ENCODE assay signal across 9 cellular contexts in the genomic region with DNA sequence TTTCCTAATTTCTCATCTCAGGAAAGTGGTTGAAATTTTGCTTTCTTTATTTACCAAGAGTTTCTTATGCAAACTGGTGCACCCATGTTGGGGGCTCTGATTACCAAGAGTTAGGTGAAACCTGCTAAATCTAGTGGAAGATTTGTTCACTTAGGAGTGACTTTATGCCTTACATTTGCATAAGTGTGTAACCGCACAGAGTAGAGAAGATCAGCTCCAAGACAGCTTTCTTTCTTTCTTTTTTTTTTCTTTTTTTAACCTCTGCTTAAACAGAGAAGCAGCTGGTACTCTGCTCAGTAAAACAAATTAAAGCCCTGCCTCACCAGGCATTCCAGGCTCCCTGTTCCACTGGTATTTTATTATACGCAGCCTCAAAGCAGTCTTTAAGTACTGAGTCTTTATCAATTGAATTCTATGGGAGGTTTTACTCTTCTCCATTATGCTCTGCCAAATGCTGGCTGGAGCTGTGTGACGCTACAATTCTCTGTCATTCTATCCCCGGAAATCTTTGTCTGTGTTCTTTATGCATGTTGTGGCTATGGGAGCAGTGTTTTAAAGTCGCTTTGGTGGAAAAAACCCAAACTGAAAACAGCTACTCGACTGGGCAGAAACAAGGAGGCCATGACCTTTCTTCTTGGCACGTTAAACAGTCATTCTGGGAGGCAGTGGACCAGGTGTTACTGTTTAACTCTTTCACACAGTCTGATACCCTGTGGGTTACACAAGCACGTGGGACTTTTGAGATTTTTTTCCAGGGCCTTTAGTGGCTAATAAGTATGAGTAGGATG. TPM values are rescaled to one million over a fixed set of nuclear protein-coding genes. Genes with fewer than 3 reads are reported as not detected.
DNase-seq lines count a peak whose midpoint lies in the region; ATAC-seq and TF ChIP-seq lines count a peak whose summit lies in the region.
"Had no signal": no experiment of that assay in that cellular context is flagged by ENCODE, and none has a peak within 500 bp of the region (broad histone marks: within the 10 kb centered on the region; RNA-seq: fewer than 3 reads in every experiment).

No MANE protein-coding gene starts in this region.

- peak; percentile 95 for ATAC-seq in activated CD8-positive, alpha-beta T cell treated with anti-CD3 and anti-CD28 coated beads for 36 hours
- no peak for ATAC-seq in activated CD8-positive, alpha-beta T cell treated with anti-CD3 and anti-CD28 coated beads, Interleukin-2, amount 10 ng/mL, durations not matched to agents 7 days and 5 days
- peak; percentile 98 for ATAC-seq in HG03064 (IDR thresholded peaks at IDR 0.05; ENCODE audit: low read depth, unreplicated experiment)
- peak; percentile 88 for ATAC-seq in stimulated activated naive CD8-positive, alpha-beta T cell treated with anti-CD3 and anti-CD28 coated beads, Interleukin-15, Interleukin-2, amounts not matched to agents 100 U/mL and 50 U/mL, for 24 hours

- H3K36me3 Mint-ChIP-seq in activated CD8-positive, alpha-beta T cell treated with anti-CD3 and anti-CD28 coated beads for 36 hours (ENCODE audit: low read depth), result no peaks in the 10 kb centered on the region
- H3K36me3 Mint-ChIP-seq in activated CD8-positive, alpha-beta T cell treated with anti-CD3 and anti-CD28 coated beads, Interleukin-2, amount 10 ng/mL, durations not matched to agents 7 days and 5 days (ENCODE audit: low read depth), result no peaks in the 10 kb centered on the region

- no peaks in the 10 kb centered on the region for H3K9me3 Mint-ChIP-seq in activated CD8-positive, alpha-beta T cell treated with anti-CD3 and anti-CD28 coated beads for 36 hours
- H3K9me3 Mint-ChIP-seq in activated CD8-positive, alpha-beta T cell treated with anti-CD3 and anti-CD28 coated beads, Interleukin-2, amount 10 ng/mL, durations not matched to agents 7 days and 5 days (ENCODE audit: insufficient read depth), result no peaks in the 10 kb centered on the region

- no peaks in the 10 kb centered on the region for H3K36me3 ChIP-seq in BE2C
- H3K36me3 ChIP-seq: BLaER1 had no signal

- CTCF ChIA-PET in activated CD8-positive, alpha-beta T cell treated with anti-CD3 and anti-CD28 coated beads for 36 hours (lab: Charles Lee), result interaction anchor here (1.4 kb wide), 1 partner anchor 325 kb away, joined by 3 read pairs; no protein-coding TSS in a partner anchor
- CTCF ChIA-PET in activated CD8-positive, alpha-beta T cell treated with anti-CD3 and anti-CD28 coated beads, Interleukin-2, amount 10 ng/mL, durations not matched to agents 7 days and 5 days (lab: Charles Lee), result no interaction called here

- TF ChIP-seq CTCF in activated CD8-positive, alpha-beta T cell treated with anti-CD3 and anti-CD28 coated beads for 36 hours (IDR thresholded peaks at IDR 0.05), result no peak
- TF ChIP-seq CTCF in cardiac fibroblast (IDR thresholded peaks at IDR 0.05; ENCODE audit: low read depth, low read length), result no peak
- no peak for TF ChIP-seq CTCF in BE2C (IDR thresholded peaks at IDR 0.05; ENCODE audit: low read depth, low read length)

- H3K27me3 Mint-ChIP-seq in activated CD8-positive, alpha-beta T cell treated with anti-CD3 and anti-CD28 coated beads for 36 hours, result no peaks in the 10 kb centered on the region
- no peaks in the 10 kb centered on the region for H3K27me3 Mint-ChIP-seq in activated CD8-positive, alpha-beta T cell treated with anti-CD3 and anti-CD28 coated beads, Interleukin-2, amount 10 ng/mL, durations not matched to agents 7 days and 5 days (ENCODE audit: low read depth)

- peak overlapping the region; percentile 34 for H3K27ac Mint-ChIP-seq in activated CD8-positive, alpha-beta T cell treated with anti-CD3 and anti-CD28 coated beads for 36 hours
- H3K27ac Mint-ChIP-seq in activated CD8-positive, alpha-beta T cell treated with anti-CD3 and anti-CD28 coated beads, Interleukin-2, amount 10 ng/mL, durations not matched to agents 7 days and 5 days, result no peak overlapping the region

- peak; percentile 65 for DNase-seq in activated CD8-positive, alpha-beta T cell treated with anti-CD3 and anti-CD28 coated beads for 36 hours
- DNase-seq in activated CD8-positive, alpha-beta T cell treated with anti-CD3 and anti-CD28 coated beads, Interleukin-2, amount 10 ng/mL, durations not matched to agents 7 days and 5 days, result no peak
- DNase-seq in cardiac fibroblast (ENCODE audit: low read depth in 2 of 2), result peak; percentile 3 to 31
- DNase-seq in stimulated activated naive CD8-positive, alpha-beta T cell treated with anti-CD3 and anti-CD28 coated beads, Interleukin-15, Interleukin-2, amounts not matched to agents 100 U/mL and 50 U/mL, for 24 hours, result peak; percentile 8
- DNase-seq in BE2C, result no peak
- no peak for DNase-seq in CD1c-positive myeloid dendritic cell (ENCODE audit: extremely low spot score)
- DNase-seq in activated gamma-delta T cell treated with Interleukin-2 at 50 U/mL for 16 hours, result no peak

- H3K4me1 Mint-ChIP-seq in activated CD8-positive, alpha-beta T cell treated with anti-CD3 and anti-CD28 coated beads for 36 hours (ENCODE audit: low read depth), result peaks cover 7% of the 10 kb centered on the region
- H3K4me1 Mint-ChIP-seq in activated CD8-positive, alpha-beta T cell treated with anti-CD3 and anti-CD28 coated beads, Interleukin-2, amount 10 ng/mL, durations not matched to agents 7 days and 5 days (ENCODE audit: low read depth), result no peaks in the 10 kb centered on the region

- H3K4me3 ChIP-seq in cardiac fibroblast (replicated peaks in 1 of 2; ENCODE audit: low read depth in 2 of 2, low read length in 2 of 2), result no peak overlapping the region
- H3K4me3 ChIP-seq in BE2C (ENCODE audit: low read depth, low read length), result no peak overlapping the region
- H3K4me3 ChIP-seq: BLaER1 had no signal

- POLR2A ChIA-PET in activated CD8-positive, alpha-beta T cell treated with anti-CD3 and anti-CD28 coated beads for 36 hours (lab: Charles Lee), result no interaction called here
- POLR2A ChIA-PET in activated CD8-positive, alpha-beta T cell treated with anti-CD3 and anti-CD28 coated beads, Interleukin-2, amount 10 ng/mL, durations not matched to agents 7 days and 5 days (lab: Charles Lee), result no interaction called here

- H3K4me1 ChIP-seq in BE2C, result no peaks in the 10 kb centered on the region
- H3K4me1 ChIP-seq: BLaER1 had no signal

- H3K4me3 Mint-ChIP-seq in activated CD8-positive, alpha-beta T cell treated with anti-CD3 and anti-CD28 coated beads for 36 hours, result no peak overlapping the region
- no peak overlapping the region for H3K4me3 Mint-ChIP-seq in activated CD8-positive, alpha-beta T cell treated with anti-CD3 and anti-CD28 coated beads, Interleukin-2, amount 10 ng/mL, durations not matched to agents 7 days and 5 days

- H3K27me3 ChIP-seq in BE2C, result no peaks in the 10 kb centered on the region
- H3K27me3 ChIP-seq: BLaER1 had no signal

- intact Hi-C loops in activated CD8-positive, alpha-beta T cell treated with anti-CD3 and anti-CD28 coated beads for 36 hours (cut with micrococcal nuclease), result no loop called here

- H3K9me3 ChIP-seq in BE2C, result no peaks in the 10 kb centered on the region

RNA-seq across cellular contexts. Expression of a gene that starts 55.2 kb away (rescaled TPM):
- total RNA-seq in activated CD8-positive, alpha-beta T cell treated with anti-CD3 and anti-CD28 coated beads for 36 hours, result 100 to 1,000 TPM; 108 to 114 TPM
- 10 to 100 TPM; 29.8 to 33.3 TPM for total RNA-seq in activated CD8-positive, alpha-beta T cell treated with anti-CD3 and anti-CD28 coated beads, Interleukin-2, amount 10 ng/mL, durations not matched to agents 7 days and 5 days
- 8.3 TPM for polyA plus RNA-seq in BE2C (2012; ENCODE audit: insufficient read depth, insufficient read length, low read depth)

Comparison
In these comparisons a context has a peak if more than half of its experiments do, and no peak if none do; other contexts are left out.
1. DNase-seq: peak in activated CD8-positive, alpha-beta T cell treated with anti-CD3 and anti-CD28 coated beads for 36 hours (single experiment), cardiac fibroblast (2 of 2) and stimulated activated naive CD8-positive, alpha-beta T cell treated with anti-CD3 and anti-CD28 coated beads, Interleukin-15, Interleukin-2, amounts not matched to agents 100 U/mL and 50 U/mL, for 24 hours (single experiment); none in activated CD8-positive, alpha-beta T cell treated with anti-CD3 and anti-CD28 coated beads, Interleukin-2, amount 10 ng/mL, durations not matched to agents 7 days and 5 days (single experiment), BE2C (single experiment), CD1c-positive myeloid dendritic cell (single experiment) and activated gamma-delta T cell treated with Interleukin-2 at 50 U/mL for 16 hours (single experiment).